In the genomic region with DNA sequence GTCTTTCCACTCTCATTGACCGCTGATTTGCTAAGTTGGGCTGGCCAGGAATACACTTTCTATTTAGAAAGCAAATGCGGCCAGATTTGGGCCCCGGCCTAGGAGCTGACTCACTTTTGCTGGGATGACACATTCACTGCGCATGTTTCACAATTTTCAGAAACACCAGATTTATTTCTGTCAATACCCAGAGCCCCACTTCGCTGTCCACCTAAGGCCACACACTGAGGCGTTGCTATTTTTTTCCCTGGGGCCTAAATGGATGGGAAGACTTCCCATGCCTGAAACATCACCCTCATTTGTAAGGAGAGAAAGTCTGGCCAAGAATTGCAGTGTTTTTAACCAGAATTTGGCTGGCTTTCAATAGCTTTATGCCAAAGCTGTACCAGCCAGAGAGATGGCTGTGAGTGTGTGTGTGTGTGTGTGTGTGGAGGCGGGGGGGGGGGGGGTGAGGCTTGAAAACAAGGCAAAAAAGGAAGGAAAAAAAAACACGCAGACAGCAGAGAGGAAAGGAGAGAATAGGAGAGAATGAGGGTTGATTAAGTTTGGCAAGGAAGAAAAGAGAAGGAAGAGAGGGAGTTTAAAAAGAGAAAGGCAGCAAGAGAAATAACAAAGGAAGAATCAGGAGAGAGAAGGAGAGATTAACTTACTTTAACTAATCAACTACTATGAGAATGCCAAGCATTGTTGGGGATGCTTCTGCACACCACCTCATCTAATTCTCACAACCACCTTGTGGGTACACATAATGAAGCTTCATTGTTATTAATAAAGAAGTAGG, we compare ENCODE assay signal across 8 cellular contexts.
DNase-seq lines count a peak whose midpoint lies in the region; ATAC-seq, FAIRE-seq and TF ChIP-seq lines count a peak whose summit lies in the region.

No MANE protein-coding gene starts in this region.

- H3K27ac ChIP-seq in RWPE2 (ENCODE audit: poor library complexity, severe bottlenecking) (peak overlapping the region; percentile 89), prostate gland (peak overlapping the region; percentile 43 to 68)

- H3K4me1 ChIP-seq in RWPE2 (ENCODE audit: insufficient read depth, poor library complexity, severe bottlenecking) (peaks cover 48% of the 10 kb centered on the region), prostate gland (replicated peaks) (no peaks in the 10 kb centered on the region)

- H3K9me3 ChIP-seq in RWPE2 (ENCODE audit: severe bottlenecking) (no peaks in the 10 kb centered on the region), prostate gland (no peaks in the 10 kb centered on the region)

- H3K4me3 ChIP-seq in RWPE2 (ENCODE audit: severe bottlenecking) (no peak overlapping the region), fibroblast of villous mesenchyme (ENCODE audit: low read depth, low read length) (no peak overlapping the region), prostate gland (no peak overlapping the region)

- H3K27me3 ChIP-seq in RWPE2 (ENCODE audit: insufficient read depth, poor library complexity, severe bottlenecking) (no peaks in the 10 kb centered on the region), prostate gland (replicated peaks; ENCODE audit: insufficient read depth) (no peaks in the 10 kb centered on the region)

- FAIRE-seq in GM19239 (lab: Jason Lieb, UNC): no peak

- WGBS in prostate gland: 12% methylated on average over 8 of the region's 8 CpGs

- DNase-seq in RWPE2 (ENCODE audit: low spot score) (peak; percentile 85), fibroblast of villous mesenchyme (ENCODE audit: low read depth) (peak; percentile 99), prostate gland (ENCODE audit: low spot score) (peak; percentile 86), GM19239 (ENCODE audit: insufficient read length, low spot score) (no peak), NCI-H510A treated with DMSO at 0.1 percent for 48 hours (lab: John Stamatoyannopoulos, UW) (no peak)

- TF ChIP-seq CTCF in RWPE2 (IDR thresholded peaks at IDR 0.05; ENCODE audit: poor library complexity, severe bottlenecking): no peak
- TF ChIP-seq CTCF in fibroblast of villous mesenchyme (IDR thresholded peaks at IDR 0.05; ENCODE audit: insufficient read depth, low read depth, low read length): no peak
- TF ChIP-seq CTCF in prostate gland (IDR thresholded peaks at IDR 0.05): no peak

- intact Hi-C loops in prostate gland (cut with DNase I): loop anchor here (5.0 to 10.0 kb wide), 5 partner anchors 114 to 524 kb away; a partner anchor contains a TSS

- ATAC-seq in GM21423 (IDR thresholded peaks at IDR 0.05; ENCODE audit: unreplicated experiment): peak; percentile 14
- peak; percentile 74 for ATAC-seq in RWPE2 (ENCODE audit: low read depth)
- no peak for ATAC-seq in GM19023 (IDR thresholded peaks at IDR 0.05; ENCODE audit: unreplicated experiment)
- no peak for ATAC-seq in HG02840 (IDR thresholded peaks at IDR 0.05; ENCODE audit: low FRiP score, unreplicated experiment)

- TF ChIP-seq POLR2A in prostate gland (IDR thresholded peaks at IDR 0.05): no peak

- H3K36me3 ChIP-seq in RWPE2 (ENCODE audit: low read depth) (no peaks in the 10 kb centered on the region), prostate gland (no peaks in the 10 kb centered on the region)

Comparison
In these comparisons a context has a peak if more than half of its experiments do, and no peak if none do; other contexts are left out.
1. ATAC-seq: peak in GM21423 (single experiment) and RWPE2 (single experiment); none in GM19023 (single experiment) and HG02840 (single experiment).
2. DNase-seq: peak in RWPE2 (single experiment), fibroblast of villous mesenchyme (single experiment) and prostate gland (single experiment); none in GM19239 (single experiment) and NCI-H510A treated with DMSO at 0.1 percent for 48 hours (single experiment).